8 cellular contexts compared by ENCODE assay signal in the genomic region with DNA sequence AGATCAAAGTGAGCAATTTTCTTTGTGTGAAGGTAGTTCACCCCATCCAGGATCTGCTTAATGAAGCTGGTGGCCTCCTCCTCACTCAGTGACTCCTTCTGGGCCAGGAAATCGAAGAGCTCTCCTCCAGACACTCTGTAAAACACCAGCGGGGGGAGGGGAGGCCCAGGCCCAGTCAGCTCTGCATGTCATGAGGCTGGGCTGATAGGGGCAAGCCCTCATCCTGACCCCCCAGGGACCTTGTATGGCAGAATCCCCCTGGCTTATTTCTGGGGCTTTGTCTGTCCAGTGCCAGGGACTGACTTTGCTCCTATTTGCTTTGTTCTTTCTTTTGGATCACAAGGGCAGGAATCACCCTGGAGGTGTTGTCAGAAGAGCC.
DNase-seq lines count a peak whose midpoint lies in the region; ATAC-seq and TF ChIP-seq lines count a peak whose summit lies in the region.

No MANE protein-coding gene starts in this region.

- peaks cover 3% of the 10 kb centered on the region; the same call in 1 of the 2 replicates for H3K9me3 ChIP-seq in MG63
- no peaks in the 10 kb centered on the region for H3K9me3 ChIP-seq in BE2C

- peak; percentile 80 for DNase-seq in activated effector memory CD4-positive, alpha-beta T cell treated with anti-CD3 and anti-CD28 coated beads, Interleukin-2, amount 50 U/mL, for 16 hours
- peak in 2 of 3 donors; percentile 21 to 54 for DNase-seq in stimulated activated CD4-positive, alpha-beta T cell treated with anti-CD3 and anti-CD28 coated beads, Interleukin-12 subunit alpha, Interleukin-12 subunit beta, amount 100 ng/mL, for 48 hours (ENCODE audit: low read depth in 2 of 3, low spot score in 1 of 3)
- no peak for DNase-seq in MG63
- no peak for DNase-seq in BE2C
- DNase-seq in NCI-H146 treated with DMSO at 0.1 percent for 48 hours (lab: John Stamatoyannopoulos, UW; ENCODE audit: unreplicated experiment) = no peak
- no peak for DNase-seq in SW 1271 (lab: John Stamatoyannopoulos, UW)

- H3K36me3 ChIP-seq in MG63 (no peaks in the 10 kb centered on the region), BE2C (no peaks in the 10 kb centered on the region)

- H3K4me3 ChIP-seq in MG63 (no peak overlapping the region), BE2C (ENCODE audit: low read depth, low read length) (no peak overlapping the region)

- H3K27me3 ChIP-seq in MG63 (no peaks in the 10 kb centered on the region), BE2C (no peaks in the 10 kb centered on the region)

- no peak for TF ChIP-seq CTCF in BE2C (IDR thresholded peaks at IDR 0.05; ENCODE audit: low read depth, low read length)

- ATAC-seq in GM19035 (IDR thresholded peaks at IDR 0.05; ENCODE audit: unreplicated experiment) (peak; percentile 16), HG03460 (IDR thresholded peaks at IDR 0.05; ENCODE audit: unreplicated experiment) (peak; percentile 9)

- no peaks in the 10 kb centered on the region for H3K4me1 ChIP-seq in BE2C

Comparison
In these comparisons a context has a peak if more than half of its experiments do, and no peak if none do; other contexts are left out.
1. DNase-seq: peak in activated effector memory CD4-positive, alpha-beta T cell treated with anti-CD3 and anti-CD28 coated beads, Interleukin-2, amount 50 U/mL, for 16 hours (single experiment) and stimulated activated CD4-positive, alpha-beta T cell treated with anti-CD3 and anti-CD28 coated beads, Interleukin-12 subunit alpha, Interleukin-12 subunit beta, amount 100 ng/mL, for 48 hours (2 of 3); none in MG63 (single experiment), BE2C (single experiment), NCI-H146 treated with DMSO at 0.1 percent for 48 hours (single experiment) and SW 1271 (0 of 2).